12 cellular contexts compared by ENCODE assay signal in the genomic region with DNA sequence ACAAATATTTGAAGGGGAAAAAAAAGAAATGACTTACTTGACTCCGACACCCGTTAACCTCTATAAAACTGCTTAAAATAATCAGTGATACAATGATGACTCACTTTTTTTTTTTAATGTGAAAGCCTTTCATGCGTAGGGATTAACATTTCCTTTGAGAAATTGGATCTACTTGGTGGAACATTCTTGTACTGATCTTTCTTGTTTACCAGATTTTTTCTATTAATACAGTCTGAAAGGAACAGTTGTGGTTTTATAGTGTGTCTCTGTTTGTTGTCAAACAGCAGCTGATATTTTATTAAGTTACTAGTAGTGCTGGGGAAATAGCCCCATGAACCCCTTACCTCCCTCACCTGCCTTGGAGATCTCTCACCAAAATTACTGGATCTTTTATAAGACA. TPM values are rescaled to one million over a fixed set of nuclear protein-coding genes. Genes with fewer than 3 reads are reported as not detected.
DNase-seq lines count a peak whose midpoint lies in the region; ATAC-seq, FAIRE-seq and TF ChIP-seq lines count a peak whose summit lies in the region.
"Had no signal": no experiment of that assay in that cellular context is flagged by ENCODE, and none has a peak within 500 bp of the region (broad histone marks: within the 10 kb centered on the region; RNA-seq: fewer than 3 reads in every experiment).

No MANE protein-coding gene starts in this region.

- H2AFZ ChIP-seq in K562 (ENCODE audit: low read depth, low read length), result no peak overlapping the region

- in situ Hi-C loops in K562 (cut with MboI), result no loop called here

- H3K4me3 ChIP-seq in K562 (no peak overlapping the region), aorta (ENCODE audit: low read length in 2 of 2) (no peak overlapping the region)
- H3K4me3 ChIP-seq: Peyer's patch had no signal

- no peaks in the 10 kb centered on the region for H3K9me1 ChIP-seq in K562 (ENCODE audit: control insufficient read depth, insufficient read depth, low read length)

- no peak for TF ChIP-seq CTCF in K562 (IDR thresholded peaks at IDR 0.05 in 2 of 3, conservative IDR thresholded peaks at IDR 0.05 in 1 of 3; ENCODE audit: insufficient read depth in 2 of 3, low read depth in 1 of 3, low read length in 3 of 3)

- BruUV-seq in K562 (replicated peaks; lab: Mats Ljungman, UMichigan), result no TSS peak

- H3K27ac ChIP-seq in K562 (ENCODE audit: extremely low read depth, low read depth, low read length), result no peak overlapping the region
- peak overlapping the region; percentile 32 to 36 for H3K27ac ChIP-seq in aorta (ENCODE audit: low read depth in 1 of 2, low read length in 2 of 2)

- POLR2A ChIA-PET in K562 (lab: Yijun Ruan, JAX), result interaction anchor here (1.0 kb wide), 1 partner anchor 12 kb away, joined by 4 read pairs; no protein-coding TSS in a partner anchor

- no peaks in the 10 kb centered on the region for H3K79me2 ChIP-seq in K562 (ENCODE audit: control insufficient read depth, insufficient read depth, low read length)

- no peaks in the 10 kb centered on the region for H3K27me3 ChIP-seq in K562 (ENCODE audit: control insufficient read depth in 2 of 2, insufficient read depth in 2 of 2, low read length in 2 of 2)
- H3K27me3 ChIP-seq in aorta (ENCODE audit: control insufficient read depth in 1 of 2, insufficient read depth in 2 of 2, low read length in 1 of 2), result no peaks in the 10 kb centered on the region
- H3K27me3 ChIP-seq: Peyer's patch had no signal

- no peak overlapping the region for H3K4me2 ChIP-seq in K562 (ENCODE audit: insufficient read depth, low read length)

- no peak for FAIRE-seq in K562 (lab: Jason Lieb, UNC)
- FAIRE-seq in H54 (lab: Jason Lieb, UNC), result no peak

- H3K4me1 ChIP-seq in K562 (replicated peaks in 1 of 2; ENCODE audit: control insufficient read depth in 2 of 2, insufficient read depth in 2 of 2, low read length in 2 of 2) (peaks cover 0 to 30% of the 10 kb centered on the region in 2 experiments; a peak in 3 of 5 replicates), aorta (ENCODE audit: control insufficient read depth in 1 of 2, insufficient read depth in 2 of 2, low read length in 2 of 2) (no peaks in the 10 kb centered on the region)

- no peak for TF ChIP-seq EP300 in K562 (IDR thresholded peaks at IDR 0.05; ENCODE audit: low read length)

- H3K36me3 ChIP-seq in K562 (ENCODE audit: control insufficient read depth, insufficient read depth, low read length) (peaks cover 23% of the 10 kb centered on the region), aorta (ENCODE audit: control insufficient read depth in 1 of 2, insufficient read depth in 2 of 2, low read length in 1 of 2) (peaks cover 3 to 5% of the 10 kb centered on the region in 2 donors)

- no peak for TF ChIP-seq POLR2A in K562 (conservative IDR thresholded peaks at IDR 0.05)
- no peak for TF ChIP-seq POLR2A in H54 (IDR thresholded peaks at IDR 0.05; ENCODE audit: low read depth, low read length)

- H4K20me1 ChIP-seq in K562 (replicated peaks; ENCODE audit: control insufficient read depth, insufficient read depth, low read length), result no peaks in the 10 kb centered on the region

- no peak for TF ChIP-seq RAD21 in K562 (CRISPR knock-in tag; conservative IDR thresholded peaks at IDR 0.05 in 1 of 2, IDR thresholded peaks at IDR 0.05 in 1 of 2)

- H3K9me3 ChIP-seq in K562 (replicated peaks; ENCODE audit: control insufficient read depth, insufficient read depth, low read depth, low read length) (no peaks in the 10 kb centered on the region), aorta (ENCODE audit: control insufficient read depth, low read length) (no peaks in the 10 kb centered on the region)
- H3K9me3 ChIP-seq: Peyer's patch had no signal

- CTCF ChIA-PET in K562 (lab: Yijun Ruan, JAX; ENCODE audit: low intra/inter-chr PET ratio), result no interaction called here

- intact Hi-C loops in left ventricle myocardium superior (cut with micrococcal nuclease) (no loop called here), cardiac septum (cut with DNase I) (no loop called here), K562 (cut with micrococcal nuclease) (no loop called here), aorta (cut with DNase I) (no loop called here)

- DNase-seq in left ventricle myocardium superior (no peak), cardiac septum (ENCODE audit: low spot score) (no peak), K562 (ENCODE audit: extremely low read depth in 1 of 4, low spot score in 3 of 4) (no peak), iris pigment epithelial cell (ENCODE audit: low read depth) (peak; percentile 83), aorta (no peak), H54 (ENCODE audit: insufficient read length, low spot score) (no peak), NCI-H2196 treated with DMSO at 0.1 percent for 48 hours (lab: John Stamatoyannopoulos, UW; ENCODE audit: unreplicated experiment) (no peak)
- DNase-seq in activated CD8-positive, alpha-beta memory T cell treated with anti-CD3 and anti-CD28 coated beads, Interleukin-2, amount 50 U/mL, for 4 hours, result no peak
- DNase-seq: activated CD4-positive, alpha-beta T cell treated with anti-CD3 and anti-CD28 coated beads, Interleukin-2, amount 10 ng/mL, durations not matched to agents 7 days and 5 days; CD4-positive, CD25-positive, alpha-beta regulatory T cell; NCI-H146; Peyer's patch had no signal

- WGBS in K562 (ENCODE audit: insufficient coverage, low coverage, missing lambda C conversion rate), result 67% methylated on average over 3 of the region's 3 CpGs
- WGBS in aorta, 2 donors, result 7% methylated on average over 3 of the region's 3 CpGs

- peak; percentile 23 for ATAC-seq in left ventricle myocardium superior
- no peak for ATAC-seq in K562
- peak; percentile 19 for ATAC-seq in aorta (ENCODE audit: low FRiP score)

- H3K9ac ChIP-seq in K562 (ENCODE audit: insufficient read depth in 1 of 2, low read depth in 2 of 2, low read length in 2 of 2), result no peak overlapping the region

TF ChIP-seq in K562, 482 proteins besides CTCF, POLR2A, EP300 and RAD21:
- TF ChIP-seq ZNF830 (CRISPR knock-in tag; IDR thresholded peaks at IDR 0.05), result no peak
- TF ChIP-seq, protein P1, sequence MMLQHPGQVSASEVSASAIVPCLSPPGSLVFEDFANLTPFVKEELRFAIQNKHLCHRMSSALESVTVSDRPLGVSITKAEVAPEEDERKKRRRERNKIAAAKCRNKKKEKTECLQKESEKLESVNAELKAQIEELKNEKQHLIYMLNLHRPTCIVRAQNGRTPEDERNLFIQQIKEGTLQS (IDR thresholded peaks at IDR 0.05), result peak; percentile 65
- TF ChIP-seq, protein P1 (CRISPR knock-in tag; conservative IDR thresholded peaks at IDR 0.05), result no peak

RNA-seq across cellular contexts. Expression of gene NEB, which starts 40.2 kb away (rescaled TPM):
- total RNA-seq in left ventricle myocardium superior (0.55 TPM), cardiac septum (10.9 TPM), K562 (2014; rRNA removed) (2.7 and 3.8 TPM in 2 replicates), K562 (2014; rRNA removed; fragmentation: Illumina TruSeq; extraction: Trizol) (3.8 and 5.1 TPM in 2 replicates), K562 (2015; rRNA removed; fragmentation: Illumina TruSeq; extraction: Trizol) (3.6 and 4.4 TPM in 2 replicates), K562 (2021) (2.2 and 2.5 TPM in 2 replicates), aorta (1 to 10 TPM; 1.6 to 3.1 TPM)
- 1.6 and 8.7 TPM in 2 replicates for total RNA-seq in K562 (2011; cell fraction: chromatin; rRNA removed; ENCODE audit: low replicate concordance)
- total RNA-seq in K562 (2011; cell fraction: nucleolus; rRNA removed), result 0.50 and 1.4 TPM in 2 replicates
- total RNA-seq in K562 (2011; cell fraction: nucleoplasm; rRNA removed), result 2.7 and 3.7 TPM in 2 replicates
- polyA plus RNA-seq in K562 (2011; rRNA removed) (0.65 and 1.7 TPM in 2 replicates), K562 (2014; fragmentation: Illumina TruSeq; extraction: Trizol) (3.2 and 3.7 TPM in 2 replicates), K562 (2014; fragmentation: Nextera tagmentation; extraction: Ambion mirVana) (1 to 10 TPM; 1.7 to 3.4 TPM), K562 (2014; rRNA removed) (2.9 and 8.3 TPM in 2 replicates), aorta (1 to 10 TPM; 2.2 to 2.9 TPM)
- polyA plus RNA-seq in K562 (2011; cell fraction: cytosol; rRNA removed), result 0.49 and 0.63 TPM in 2 replicates
- 2.0 and 2.9 TPM in 2 replicates for polyA plus RNA-seq in K562 (2011; cell fraction: nucleus; rRNA removed)
- polyA plus RNA-seq in K562 (2012), result 3.9 and 12.9 TPM in 2 replicates
- polyA minus RNA-seq in K562 (2011; rRNA and poly(A)+ RNA removed), result 2.6 and 3.6 TPM in 2 replicates
- polyA minus RNA-seq in K562 (2011; cell fraction: cytosol; rRNA and poly(A)+ RNA removed), result 1.2 and 1.7 TPM in 2 replicates
- 4.2 and 4.4 TPM in 2 replicates for polyA minus RNA-seq in K562 (2011; cell fraction: nucleus; rRNA and poly(A)+ RNA removed)

RNA-seq across cellular contexts. Expression of gene ARL5A, which starts 53.7 kb away (rescaled TPM):
- total RNA-seq in left ventricle myocardium superior, result 60.7 TPM
- 60.9 TPM for total RNA-seq in cardiac septum
- 74.2 and 178 TPM in 2 replicates for total RNA-seq in K562 (2011; cell fraction: chromatin; rRNA removed; ENCODE audit: low replicate concordance)
- 34.4 and 36.5 TPM in 2 replicates for total RNA-seq in K562 (2011; cell fraction: nucleolus; rRNA removed)
- total RNA-seq in K562 (2011; cell fraction: nucleoplasm; rRNA removed), result 75.4 and 160 TPM in 2 replicates
- 117 and 132 TPM in 2 replicates for total RNA-seq in K562 (2014; rRNA removed)
- total RNA-seq in K562 (2014; rRNA removed; fragmentation: Illumina TruSeq; extraction: Trizol), result 102 and 118 TPM in 2 replicates
- 76.1 and 101 TPM in 2 replicates for total RNA-seq in K562 (2015; rRNA removed; fragmentation: Illumina TruSeq; extraction: Trizol)
- total RNA-seq in K562 (2021), result 92.2 and 94.3 TPM in 2 replicates
- 65.1 and 71.1 TPM in 2 replicates for polyA plus RNA-seq in K562 (2011; rRNA removed)
- 22.9 and 43.5 TPM in 2 replicates for polyA plus RNA-seq in K562 (2011; cell fraction: cytosol; rRNA removed)
- 46.1 and 59.3 TPM in 2 replicates for polyA plus RNA-seq in K562 (2011; cell fraction: nucleus; rRNA removed)
- 41.6 and 51.1 TPM in 2 replicates for polyA plus RNA-seq in K562 (2012)
- 85.4 and 88.4 TPM in 2 replicates for polyA plus RNA-seq in K562 (2014; fragmentation: Illumina TruSeq; extraction: Trizol)
- polyA plus RNA-seq in K562 (2014; fragmentation: Nextera tagmentation; extraction: Ambion mirVana), result 10 to 100 TPM; 16.3 to 16.9 TPM
- polyA plus RNA-seq in K562 (2014; rRNA removed), result 74.8 and 75.6 TPM in 2 replicates
- 144 and 168 TPM in 2 replicates for polyA minus RNA-seq in K562 (2011; rRNA and poly(A)+ RNA removed)
- 50.1 and 63.7 TPM in 2 replicates for polyA minus RNA-seq in K562 (2011; cell fraction: cytosol; rRNA and poly(A)+ RNA removed)
- 63.5 and 96.7 TPM in 2 replicates for polyA minus RNA-seq in K562 (2011; cell fraction: nucleus; rRNA and poly(A)+ RNA removed)
- total RNA-seq in aorta, result 10 to 100 TPM; 78.9 to 95.9 TPM
- polyA plus RNA-seq in aorta, result 10 to 100 TPM; 19.1 to 76.6 TPM
